In genomic region chr7:105304040-105304895, GRCh38 we compare ENCODE assay signal across 1 cellular context.
A peak's percentile ranks its signal among the peaks of the same experiment; 100 is the strongest.
TF ChIP-seq lines count a peak whose summit lies in the region.

No MANE protein-coding gene starts in this region.

TF ChIP-seq in HepG2, 621 proteins besides CTCF, POLR2A, EP300 and RAD21 (continues in another document):
- TF ChIP-seq PRDM10 (CRISPR knock-in tag; IDR thresholded peaks at IDR 0.05; ENCODE audit: low read depth) (0 out of 2 replicates have a peak, but pooled peaks have one; percentile 42), AFF4 (CRISPR knock-in tag; IDR thresholded peaks at IDR 0.05) (no peak), ZNF784 (CRISPR knock-in tag; IDR thresholded peaks at IDR 0.05; ENCODE audit: borderline replicate concordance) (no peak), HOXA3 (CRISPR knock-in tag; IDR thresholded peaks at IDR 0.05) (no peak), NFAT5 (CRISPR knock-in tag; IDR thresholded peaks at IDR 0.05) (no peak), HBP1 (CRISPR knock-in tag; IDR thresholded peaks at IDR 0.05; ENCODE audit: low read depth) (no peak), ZNF687 (CRISPR knock-in tag; IDR thresholded peaks at IDR 0.05) (no peak), MXD3 (CRISPR knock-in tag; IDR thresholded peaks at IDR 0.05) (no peak), CHD2 (IDR thresholded peaks at IDR 0.05; ENCODE audit: low read depth, low read length) (no peak), TMF1 (CRISPR knock-in tag; IDR thresholded peaks at IDR 0.05; ENCODE audit: low read depth) (no peak), FOXA3 (CRISPR knock-in tag; IDR thresholded peaks at IDR 0.05) (peak; percentile 63; the same call in 1 of the 2 replicates), HHEX (CRISPR knock-in tag; IDR thresholded peaks at IDR 0.05) (no peak), ZBTB14 (CRISPR knock-in tag; IDR thresholded peaks at IDR 0.05) (no peak), SNAPC4 (CRISPR knock-in tag; IDR thresholded peaks at IDR 0.05) (no peak), ZBTB34 (CRISPR knock-in tag; IDR thresholded peaks at IDR 0.05) (peak; percentile 99), HNF4A (CRISPR knock-in tag; IDR thresholded peaks at IDR 0.05) (peak; percentile 70), GATAD2A (CRISPR knock-in tag; IDR thresholded peaks at IDR 0.05) (peak; percentile 90), ZSCAN21 (CRISPR knock-in tag; IDR thresholded peaks at IDR 0.05; ENCODE audit: borderline replicate concordance) (no peak), ZSCAN29 (CRISPR knock-in tag; conservative IDR thresholded peaks at IDR 0.05) (no peak)
